In genomic region chr1:60010690-60011089, GRCh38 we compare ENCODE assay signal across 28 cellular contexts.
"Had no signal": no experiment of that assay in that cellular context is flagged by ENCODE, and none has a peak within 500 bp of the region (broad histone marks: within the 10 kb centered on the region; RNA-seq: fewer than 3 reads in every experiment).

No MANE protein-coding gene starts in this region.

- H3K27me3 ChIP-seq: colonic mucosa, dorsolateral prefrontal cortex, esophagus muscularis mucosa, esophagus squamous epithelium, gastrocnemius medialis, gastroesophageal sphincter, heart left ventricle, heart right ventricle, hepatocyte had no signal

- H3K79me2 ChIP-seq: hepatocyte had no signal

- H2AFZ ChIP-seq: hepatocyte had no signal

- H3K9me3 ChIP-seq: colonic mucosa, esophagus muscularis mucosa, esophagus squamous epithelium, gastrocnemius medialis, gastroesophageal sphincter, heart left ventricle had no signal

- H3K4me1 ChIP-seq: colonic mucosa, esophagus muscularis mucosa, esophagus squamous epithelium, foreskin keratinocyte, gastrocnemius medialis, gastroesophageal sphincter, heart left ventricle, heart right ventricle had no signal

- FAIRE-seq: colon, endometrium, endothelial cell of umbilical vein, frontal cortex had no signal

- H3K27ac ChIP-seq: colonic mucosa, coronary artery, dorsolateral prefrontal cortex, epithelial cell of prostate, esophagus muscularis mucosa, esophagus squamous epithelium, foreskin keratinocyte, gastrocnemius medialis, gastroesophageal sphincter, heart left ventricle, heart right ventricle, hepatocyte had no signal

- H3K4me3 ChIP-seq: colonic mucosa, coronary artery, dorsolateral prefrontal cortex, esophagus muscularis mucosa, esophagus squamous epithelium, gastrocnemius medialis, gastroesophageal sphincter, heart left ventricle, heart right ventricle, hepatocyte had no signal

- H3K36me3 ChIP-seq: colonic mucosa, esophagus muscularis mucosa, esophagus squamous epithelium, gastrocnemius medialis, gastroesophageal sphincter, heart left ventricle, heart right ventricle had no signal

- H3K4me2 ChIP-seq: hepatocyte had no signal

- DNase-seq: colonic mucosa; cortex of kidney; dermis blood vessel endothelial cell; dorsolateral prefrontal cortex; effector CD4-positive, alpha-beta T cell; effector CD8-positive, alpha-beta T cell; effector memory CD4-positive, alpha-beta T cell; effector memory CD8-positive, alpha-beta T cell; endodermal cell; erythroblast; esophagus squamous epithelium; foreskin fibroblast; foreskin keratinocyte; foreskin melanocyte; gastrocnemius medialis; glutamatergic neuron; head of caudate nucleus; heart left ventricle; heart right ventricle had no signal
